In the genomic region with DNA sequence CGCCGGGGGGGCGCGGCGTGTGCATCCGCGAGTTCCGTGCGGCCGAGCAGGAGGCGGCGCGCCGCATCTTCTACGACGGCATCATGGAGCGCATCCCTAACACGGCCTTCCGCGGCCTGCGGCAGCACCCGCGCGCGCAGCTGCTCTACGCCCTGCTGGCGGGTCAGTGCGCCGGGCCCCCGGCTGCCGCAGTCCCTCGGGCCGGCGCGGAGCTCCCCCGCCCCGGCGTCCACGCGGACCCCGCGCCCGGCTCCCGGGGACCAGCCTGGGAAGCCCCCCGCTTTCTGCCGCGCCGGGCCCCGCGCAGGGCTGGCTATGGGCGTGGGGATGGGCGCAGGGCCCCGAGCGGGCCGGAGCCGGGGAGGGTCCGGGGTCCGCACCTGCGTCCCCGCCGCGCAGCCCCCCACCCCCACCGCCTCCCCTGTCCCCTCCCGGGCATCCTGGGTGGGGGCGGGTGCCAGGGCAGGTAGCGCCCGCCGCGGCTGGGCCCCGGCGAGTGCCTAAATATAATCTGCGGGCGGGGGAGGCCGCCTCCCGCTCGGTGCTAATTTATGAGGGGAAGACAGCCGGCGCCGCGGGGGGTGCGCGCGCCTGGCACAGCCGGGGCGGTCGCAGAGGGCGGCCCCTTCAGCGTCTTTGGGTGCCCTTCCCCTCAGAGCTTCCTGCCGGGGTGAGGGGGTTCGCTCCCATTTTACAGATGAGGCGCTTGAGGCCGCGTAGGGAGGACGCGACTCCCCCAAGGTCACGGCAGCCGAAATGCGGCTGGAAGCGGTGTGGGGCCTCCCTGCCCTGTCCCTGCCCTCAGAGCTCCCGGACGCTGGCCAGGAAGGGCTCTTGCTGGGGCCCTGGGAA, we compare ENCODE assay signal across 9 cellular contexts. TPM values are rescaled to one million over a fixed set of nuclear protein-coding genes. Genes with fewer than 3 reads are reported as not detected.
DNase-seq lines count a peak whose midpoint lies in the region; ATAC-seq and TF ChIP-seq lines count a peak whose summit lies in the region.
"Had no signal": no experiment of that assay in that cellular context is flagged by ENCODE, and none has a peak within 500 bp of the region (broad histone marks: within the 10 kb centered on the region; RNA-seq: fewer than 3 reads in every experiment).

No MANE protein-coding gene starts in this region.

- no peak overlapping the region for H3K9ac ChIP-seq in H9 (ENCODE audit: extremely low read depth, insufficient read length, low read length)
- H3K9ac ChIP-seq in mesenchymal stem cell (ENCODE audit: low read length), result no peak overlapping the region
- no peak overlapping the region for H3K9ac ChIP-seq in MM.1S (ENCODE audit: low read length)

- H2BK5ac ChIP-seq in H9 (ENCODE audit: insufficient read length, low read length), result no peak overlapping the region
- H2BK5ac ChIP-seq in mesenchymal stem cell (ENCODE audit: low read depth, low read length, poor library complexity, severe bottlenecking), result no peak overlapping the region

- H3K4me1 ChIP-seq in CD8-positive, alpha-beta T cell (ENCODE audit: insufficient read depth, low read length), result peaks cover 3% of the 10 kb centered on the region
- H3K4me1 ChIP-seq in H9 (ENCODE audit: insufficient read depth, low read length), result no peaks in the 10 kb centered on the region
- H3K4me1 ChIP-seq in mesenchymal stem cell (ENCODE audit: control insufficient read depth, insufficient read depth, low read depth, low read length), result peaks cover 27% of the 10 kb centered on the region
- H3K4me1 ChIP-seq in MM.1S (ENCODE audit: low read length), result no peaks in the 10 kb centered on the region

- H2BK20ac ChIP-seq in H9 (ENCODE audit: low read depth, low read length, poor library complexity, severe bottlenecking), result no peak overlapping the region

- peaks cover 8% of the 10 kb centered on the region for H3K23me2 ChIP-seq in H9 (ENCODE audit: insufficient read length, low read depth, low read length, poor library complexity, severe bottlenecking)

- no CpG with 5 or more reads among the region's 101 CpGs for WGBS in H9 (ENCODE audit: extremely low coverage, insufficient read length, low lambda C conversion rate)
- 3% methylated on average over 55 of the region's 101 CpGs for WGBS in mesenchymal stem cell

- H4K8ac ChIP-seq in H9 (replicated peaks; ENCODE audit: insufficient read length, low read depth, low read length) (no peak overlapping the region), mesenchymal stem cell (ENCODE audit: low read length) (no peak overlapping the region)

- H3K4me2 ChIP-seq in H9 (ENCODE audit: insufficient read depth, insufficient read length, low read length) (peak overlapping the region; percentile 41), mesenchymal stem cell (ENCODE audit: low read length, poor library complexity, severe bottlenecking) (peak overlapping the region; percentile 59), MM.1S (ENCODE audit: low read depth, low read length) (no peak overlapping the region)

- H4K5ac ChIP-seq in H9 (ENCODE audit: insufficient read length, low read depth, low read length), result no peak overlapping the region

- no peaks in the 10 kb centered on the region for H3F3A ChIP-seq in MM.1S (ENCODE audit: insufficient read depth, low read length)

- H3K79me2 ChIP-seq in H9 (ENCODE audit: insufficient read depth, low read length) (no peaks in the 10 kb centered on the region), MM.1S (ENCODE audit: low read length) (no peaks in the 10 kb centered on the region)

- TF ChIP-seq CTCF in CD8-positive, alpha-beta T cell (IDR thresholded peaks at IDR 0.05), result no peak
- no peak for TF ChIP-seq CTCF in H9 (conservative IDR thresholded peaks at IDR 0.05)
- TF ChIP-seq CTCF in MM.1S (IDR thresholded peaks at IDR 0.05; ENCODE audit: low read length), result no peak

- H3K36me3 ChIP-seq in CD8-positive, alpha-beta T cell (ENCODE audit: insufficient read depth, low read length), result no peaks in the 10 kb centered on the region
- H3K36me3 ChIP-seq in mesenchymal stem cell (ENCODE audit: control insufficient read depth in 1 of 2, insufficient read depth in 2 of 2, low read depth in 1 of 2, low read length in 2 of 2), result peaks cover 0 to 2% of the 10 kb centered on the region in 2 experiments
- no peaks in the 10 kb centered on the region for H3K36me3 ChIP-seq in MM.1S (replicated peaks; ENCODE audit: insufficient read depth, low read length)

- peaks cover 6% of the 10 kb centered on the region for H3K4me1 Mint-ChIP-seq in CD8-positive, alpha-beta T cell (ENCODE audit: low read depth)
- peaks cover 2 to 12% of the 10 kb centered on the region in 2 experiments for H3K4me1 Mint-ChIP-seq in H9
- H3K4me1 Mint-ChIP-seq in activated T-helper 1 cell treated with anti-CD3 and anti-CD28 coated beads, Interleukin-12 subunit alpha, Interleukin-12 subunit beta, Interleukin-2, Interleukin-4 antibody, amounts not matched to agents 30 ng/mL and 10 ng/mL and 1 ng/mL, durations not matched to agents 14 hours and 24 hours and 36 hours (ENCODE audit: low read depth), result no peaks in the 10 kb centered on the region

- H2BK120ac ChIP-seq in H9 (ENCODE audit: low read depth, low read length, poor library complexity, severe bottlenecking), result no peak overlapping the region
- H2BK120ac ChIP-seq in mesenchymal stem cell (ENCODE audit: low read depth, low read length), result no peak overlapping the region

- H4K20me1 ChIP-seq in H9 (ENCODE audit: control insufficient read depth, insufficient read depth, insufficient read length), result peaks cover 2% of the 10 kb centered on the region
- no peaks in the 10 kb centered on the region for H4K20me1 ChIP-seq in MM.1S (ENCODE audit: insufficient read depth, low read length)

- H3K9me3 ChIP-seq in CD8-positive, alpha-beta T cell (ENCODE audit: low read length), result no peaks in the 10 kb centered on the region
- H3K9me3 ChIP-seq in H9 (ENCODE audit: control insufficient read depth, low read depth, low read length), result no peaks in the 10 kb centered on the region
- H3K9me3 ChIP-seq in mesenchymal stem cell (ENCODE audit: control insufficient read depth, low read length), result no peaks in the 10 kb centered on the region
- no peaks in the 10 kb centered on the region for H3K9me3 ChIP-seq in MM.1S (replicated peaks; ENCODE audit: insufficient read depth, low read length)

- H3K9me3 Mint-ChIP-seq in CD8-positive, alpha-beta T cell, result no peaks in the 10 kb centered on the region
- no peaks in the 10 kb centered on the region; a peak in 1 of 5 replicates for H3K9me3 Mint-ChIP-seq in H9
- H3K9me3 Mint-ChIP-seq in activated T-helper 1 cell treated with anti-CD3 and anti-CD28 coated beads, Interleukin-12 subunit alpha, Interleukin-12 subunit beta, Interleukin-2, Interleukin-4 antibody, amounts not matched to agents 30 ng/mL and 10 ng/mL and 1 ng/mL, durations not matched to agents 14 hours and 24 hours and 36 hours, result no peaks in the 10 kb centered on the region

- H2AFZ ChIP-seq in H9 (ENCODE audit: low read length) (no peak overlapping the region), mesenchymal stem cell (ENCODE audit: low read depth, low read length) (no peak overlapping the region), MM.1S (ENCODE audit: low read length) (no peak overlapping the region)

- peak; percentile 32 for ATAC-seq in CD8-positive, alpha-beta T cell
- ATAC-seq in GM19328 (IDR thresholded peaks at IDR 0.05; ENCODE audit: unreplicated experiment), result no peak

- H3K4me3 ChIP-seq in CD8-positive, alpha-beta T cell (ENCODE audit: low read depth, low read length), result no peak overlapping the region
- H3K4me3 ChIP-seq in mesenchymal stem cell (ENCODE audit: insufficient read depth in 1 of 2, low read depth in 1 of 2, low read length in 2 of 2) (peak overlapping the region in 1 of 2 experiments; percentile 33), MM.1S (ENCODE audit: low read length) (no peak overlapping the region)

- H2AK5ac ChIP-seq in H9 (ENCODE audit: insufficient read length, low read length) (no peak overlapping the region), mesenchymal stem cell (ENCODE audit: low read length, severe bottlenecking) (no peak overlapping the region)

- POLR2A ChIA-PET in CD8-positive, alpha-beta T cell (lab: Charles Lee), result no interaction called here

- H3K36me3 Mint-ChIP-seq in CD8-positive, alpha-beta T cell, result no peaks in the 10 kb centered on the region
- peaks cover 0 to 4% (median 0%) of the 10 kb centered on the region in 3 experiments; a peak in 2 of 7 replicates for H3K36me3 Mint-ChIP-seq in H9 (ENCODE audit: insufficient read depth in 1 of 3, low read depth in 3 of 3)
- H3K36me3 Mint-ChIP-seq in activated T-helper 1 cell treated with anti-CD3 and anti-CD28 coated beads, Interleukin-12 subunit alpha, Interleukin-12 subunit beta, Interleukin-2, Interleukin-4 antibody, amounts not matched to agents 30 ng/mL and 10 ng/mL and 1 ng/mL, durations not matched to agents 14 hours and 24 hours and 36 hours (ENCODE audit: low read depth), result no peaks in the 10 kb centered on the region

- peak overlapping the region; percentile 18 for H3K4me3 Mint-ChIP-seq in CD8-positive, alpha-beta T cell
- H3K4me3 Mint-ChIP-seq in H9, result peak overlapping the region; percentile 41 to 69; a peak in 3 of 5 replicates
- H3K4me3 Mint-ChIP-seq in activated T-helper 1 cell treated with anti-CD3 and anti-CD28 coated beads, Interleukin-12 subunit alpha, Interleukin-12 subunit beta, Interleukin-2, Interleukin-4 antibody, amounts not matched to agents 30 ng/mL and 10 ng/mL and 1 ng/mL, durations not matched to agents 14 hours and 24 hours and 36 hours, result peak overlapping the region; percentile 37

- no peak overlapping the region for H3K23ac ChIP-seq in H9 (ENCODE audit: insufficient read length, low read depth, low read length)
- H3K23ac ChIP-seq in mesenchymal stem cell (ENCODE audit: low read length in 2 of 2), result no peak overlapping the region

- DNase-seq in CD8-positive, alpha-beta T cell, result no peak
- DNase-seq in H9, result no peak
- DNase-seq in activated T-helper 1 cell treated with anti-CD3 and anti-CD28 coated beads, Interleukin-12 subunit alpha, Interleukin-12 subunit beta, Interleukin-2, Interleukin-4 antibody, amounts not matched to agents 30 ng/mL and 10 ng/mL and 1 ng/mL, durations not matched to agents 14 hours and 24 hours and 36 hours (ENCODE audit: low spot score), result no peak
- peak; percentile 20 for DNase-seq in mesenchymal stem cell
- DNase-seq in MM.1S, result no peak
- DNase-seq in NCI-H1105 (lab: John Stamatoyannopoulos, UW), result no peak
- no peak for DNase-seq in activated CD8-positive, alpha-beta memory T cell treated with anti-CD3 and anti-CD28 coated beads for 24 hours
- DNase-seq: T-helper 1 cell had no signal

- CTCF ChIA-PET in CD8-positive, alpha-beta T cell (lab: Charles Lee), result no interaction called here

- H3K18ac ChIP-seq in H9 (ENCODE audit: insufficient read length, low read depth, low read length) (no peak overlapping the region), mesenchymal stem cell (ENCODE audit: low read depth in 1 of 2, low read length in 2 of 2) (no peak overlapping the region)

- H4K91ac ChIP-seq in H9 (ENCODE audit: insufficient read length, low read depth, low read length) (no peak overlapping the region), mesenchymal stem cell (ENCODE audit: low read length) (no peak overlapping the region)

- H2BK15ac ChIP-seq in H9 (ENCODE audit: low read depth, low read length) (no peak overlapping the region), mesenchymal stem cell (ENCODE audit: low read depth, poor library complexity, severe bottlenecking) (no peak overlapping the region)

- H3K14ac ChIP-seq in H9 (ENCODE audit: insufficient read depth, low read length) (no peak overlapping the region; the same call in 1 of the 2 replicates), mesenchymal stem cell (ENCODE audit: low read length in 2 of 2) (no peak overlapping the region)

- no peak overlapping the region for H3K27ac Mint-ChIP-seq in CD8-positive, alpha-beta T cell
- no peak overlapping the region for H3K27ac Mint-ChIP-seq in H9
- no peak overlapping the region for H3K27ac Mint-ChIP-seq in activated T-helper 1 cell treated with anti-CD3 and anti-CD28 coated beads, Interleukin-12 subunit alpha, Interleukin-12 subunit beta, Interleukin-2, Interleukin-4 antibody, amounts not matched to agents 30 ng/mL and 10 ng/mL and 1 ng/mL, durations not matched to agents 14 hours and 24 hours and 36 hours

- peaks cover 29% of the 10 kb centered on the region for H3K27me3 Mint-ChIP-seq in CD8-positive, alpha-beta T cell (ENCODE audit: low read depth)
- peaks cover 55% of the 10 kb centered on the region for H3K27me3 Mint-ChIP-seq in H9 (ENCODE audit: low read depth)
- H3K27me3 Mint-ChIP-seq in activated T-helper 1 cell treated with anti-CD3 and anti-CD28 coated beads, Interleukin-12 subunit alpha, Interleukin-12 subunit beta, Interleukin-2, Interleukin-4 antibody, amounts not matched to agents 30 ng/mL and 10 ng/mL and 1 ng/mL, durations not matched to agents 14 hours and 24 hours and 36 hours (ENCODE audit: insufficient read depth), result peaks cover 37% of the 10 kb centered on the region

- no peak overlapping the region for H3T11ph ChIP-seq in H9 (ENCODE audit: low read length)

- peaks cover 10% of the 10 kb centered on the region for H3K27me3 ChIP-seq in CD8-positive, alpha-beta T cell (ENCODE audit: insufficient read depth, low read length)
- peaks cover 21% of the 10 kb centered on the region for H3K27me3 ChIP-seq in H9 (ENCODE audit: insufficient read depth, low read length)
- H3K27me3 ChIP-seq in mesenchymal stem cell (ENCODE audit: control insufficient read depth in 1 of 2, insufficient read depth in 1 of 2, low read length in 2 of 2), result peaks cover 44 to 60% of the 10 kb centered on the region in 2 experiments
- H3K27me3 ChIP-seq in MM.1S (replicated peaks; ENCODE audit: insufficient read depth, low read length), result peaks cover 42% of the 10 kb centered on the region

- no peak overlapping the region for H3K27ac ChIP-seq in CD8-positive, alpha-beta T cell (ENCODE audit: low read depth, low read length)
- no peak overlapping the region for H3K27ac ChIP-seq in H9 (ENCODE audit: insufficient read length, low read depth, low read length)
- H3K27ac ChIP-seq in mesenchymal stem cell (ENCODE audit: low read length, poor library complexity, severe bottlenecking), result no peak overlapping the region
- H3K27ac ChIP-seq in MM.1S (ENCODE audit: low read length), result no peak overlapping the region

- H3K9me2 ChIP-seq in MM.1S (replicated peaks; ENCODE audit: insufficient read depth, low read length), result no peaks in the 10 kb centered on the region

- no peak overlapping the region for H3K56ac ChIP-seq in H9 (ENCODE audit: insufficient read length, low read depth, low read length)

- H2BK12ac ChIP-seq in H9 (ENCODE audit: insufficient read length, low read depth, low read length) (no peak overlapping the region), mesenchymal stem cell (ENCODE audit: low read length in 2 of 2) (no peak overlapping the region)

- H3K79me1 ChIP-seq in H9 (ENCODE audit: insufficient read depth, low read depth, low read length, poor library complexity, severe bottlenecking) (no peaks in the 10 kb centered on the region), mesenchymal stem cell (replicated peaks; ENCODE audit: low read length, poor library complexity, severe bottlenecking) (no peaks in the 10 kb centered on the region)

- H3K4ac ChIP-seq in H9 (ENCODE audit: low read depth, low read length) (no peak overlapping the region), mesenchymal stem cell (ENCODE audit: low read depth in 1 of 2, low read length in 2 of 2) (no peak overlapping the region)

- intact Hi-C loops in CD8-positive, alpha-beta T cell (cut with DNase I, micrococcal nuclease), result no loop called here
- intact Hi-C loops in activated T-helper 1 cell treated with anti-CD3 and anti-CD28 coated beads, Interleukin-12 subunit alpha, Interleukin-12 subunit beta, Interleukin-2, Interleukin-4 antibody, amounts not matched to agents 30 ng/mL and 10 ng/mL and 1 ng/mL, durations not matched to agents 14 hours and 24 hours and 36 hours (cut with micrococcal nuclease), result loop anchor here (2.0 kb wide), 1 partner anchor 19 kb away; a partner anchor contains a TSS

RNA-seq across cellular contexts. Expression of a gene that starts 0.8 kb away (rescaled TPM):
- total RNA-seq in CD8-positive, alpha-beta T cell, result under 1 TPM; 0.08 to 0.11 TPM
- total RNA-seq in H9 (2021), result 13.9 and 14.7 TPM in 2 replicates
- total RNA-seq in activated T-helper 1 cell treated with anti-CD3 and anti-CD28 coated beads, Interleukin-12 subunit alpha, Interleukin-12 subunit beta, Interleukin-2, Interleukin-4 antibody, amounts not matched to agents 30 ng/mL and 10 ng/mL and 1 ng/mL, durations not matched to agents 14 hours and 24 hours and 36 hours, result 7.4 and 8.0 TPM in 2 replicates
- polyA plus RNA-seq in mesenchymal stem cell (2013, experiment 1 of 2), result 0.14 TPM
- polyA plus RNA-seq in mesenchymal stem cell (2013, experiment 2 of 2), result 0.12 TPM

RNA-seq across cellular contexts. Expression of a gene that starts 51.2 kb away (rescaled TPM):
- 10 to 100 TPM; 39.0 to 45.8 TPM for total RNA-seq in CD8-positive, alpha-beta T cell
- total RNA-seq in H9 (2021), result 54.0 and 55.0 TPM in 2 replicates
- 52.9 and 55.4 TPM in 2 replicates for total RNA-seq in activated T-helper 1 cell treated with anti-CD3 and anti-CD28 coated beads, Interleukin-12 subunit alpha, Interleukin-12 subunit beta, Interleukin-2, Interleukin-4 antibody, amounts not matched to agents 30 ng/mL and 10 ng/mL and 1 ng/mL, durations not matched to agents 14 hours and 24 hours and 36 hours
- 14.9 TPM for polyA plus RNA-seq in mesenchymal stem cell (2013, experiment 1 of 2)
- polyA plus RNA-seq in mesenchymal stem cell (2013, experiment 2 of 2), result 15.1 TPM
